In genomic region chr1:96482615-96483014, GRCh38 we compare ENCODE assay signal across 1 cellular context.
TF ChIP-seq lines count a peak whose summit lies in the region.

No MANE protein-coding gene starts in this region.

TF ChIP-seq in WTC11, 78 proteins besides CTCF, POLR2A, EP300 and RAD21:
- TF ChIP-seq KAT7 (CRISPR knock-in tag; IDR thresholded peaks at IDR 0.05; ENCODE audit: borderline replicate concordance) (no peak), TEAD4 (CRISPR knock-in tag; IDR thresholded peaks at IDR 0.05) (no peak), NFATC4 (CRISPR knock-in tag; IDR thresholded peaks at IDR 0.05) (no peak), EMX1 (CRISPR knock-in tag; IDR thresholded peaks at IDR 0.05) (no peak), ARID4B (CRISPR knock-in tag; IDR thresholded peaks at IDR 0.05; ENCODE audit: borderline replicate concordance) (no peak), GABPB1 (CRISPR knock-in tag; IDR thresholded peaks at IDR 0.05) (no peak), PREB (CRISPR knock-in tag; IDR thresholded peaks at IDR 0.05; ENCODE audit: borderline replicate concordance) (no peak), RORB (CRISPR knock-in tag; IDR thresholded peaks at IDR 0.05) (no peak)
TF ChIP-seq in WTC11: peak in this region for 0.
